19 cellular contexts compared by ENCODE assay signal in the genomic region with DNA sequence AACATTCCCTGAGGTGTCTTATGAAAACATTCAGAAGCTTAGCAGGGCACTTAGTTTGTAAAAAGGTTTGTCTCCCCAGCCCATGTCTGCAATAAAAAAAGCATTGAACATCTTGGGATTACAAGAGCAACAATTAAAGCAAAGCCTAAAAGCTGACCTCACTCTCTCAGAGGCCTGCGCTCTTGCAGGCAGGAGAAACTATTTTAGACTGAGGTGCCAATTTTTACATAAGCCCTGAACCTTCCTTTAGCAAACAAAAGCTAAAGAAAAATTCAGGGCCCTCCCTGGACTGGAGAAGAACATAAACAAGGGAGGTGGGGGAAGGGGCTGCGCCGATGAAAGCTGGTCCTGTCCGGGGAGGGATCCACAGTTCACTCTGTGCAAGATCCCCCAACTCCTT.
DNase-seq lines count a peak whose midpoint lies in the region; ATAC-seq and TF ChIP-seq lines count a peak whose summit lies in the region.
"Had no signal": no experiment of that assay in that cellular context is flagged by ENCODE, and none has a peak within 500 bp of the region (broad histone marks: within the 10 kb centered on the region; RNA-seq: fewer than 3 reads in every experiment).

No MANE protein-coding gene starts in this region.

- H3K27me3 Mint-ChIP-seq in neural progenitor cell (ENCODE audit: insufficient read depth, low read depth) (no peaks in the 10 kb centered on the region), H9 (ENCODE audit: low read depth) (peaks cover 5% of the 10 kb centered on the region; the same call in 1 of the 2 replicates)
- peaks cover 3% of the 10 kb centered on the region for H3K27me3 Mint-ChIP-seq in activated T-cell treated with anti-CD3 and anti-CD28 coated beads, Interleukin-2, amount 50 U/mL, for 4 hours (ENCODE audit: low read depth)
- H3K27me3 Mint-ChIP-seq: B cell had no signal

- TF ChIP-seq CTCF in left lung (IDR thresholded peaks at IDR 0.05) = no peak
- no peak for TF ChIP-seq CTCF in neural progenitor cell (IDR thresholded peaks at IDR 0.05)
- TF ChIP-seq CTCF in upper lobe of right lung (IDR thresholded peaks at IDR 0.05) = no peak
- no peak for TF ChIP-seq CTCF in H9 (conservative IDR thresholded peaks at IDR 0.05)

- H4K91ac ChIP-seq in H9 (ENCODE audit: insufficient read length, low read depth, low read length) = no peak overlapping the region

- H2BK12ac ChIP-seq in H9 (ENCODE audit: insufficient read length, low read depth, low read length) = no peak overlapping the region

- no peak overlapping the region for H3K56ac ChIP-seq in H9 (ENCODE audit: insufficient read length, low read depth, low read length)

- H3K23ac ChIP-seq in H9 (ENCODE audit: insufficient read length, low read depth, low read length) = no peak overlapping the region

- H3K4me1 Mint-ChIP-seq in neural progenitor cell = no peaks in the 10 kb centered on the region
- H3K4me1 Mint-ChIP-seq in activated T-cell treated with anti-CD3 and anti-CD28 coated beads, Interleukin-2, amount 50 U/mL, for 4 hours (ENCODE audit: low read depth) = no peaks in the 10 kb centered on the region
- peaks cover 5 to 6% of the 10 kb centered on the region in 2 experiments; a peak in 2 of 4 replicates for H3K4me1 Mint-ChIP-seq in H9
- H3K4me1 Mint-ChIP-seq: B cell had no signal

- no CpG with 5 or more reads among the region's 4 CpGs for WGBS in H9 (ENCODE audit: extremely low coverage, insufficient read length, low lambda C conversion rate)

- H3K27ac ChIP-seq in left lung (no peak overlapping the region), neural progenitor cell (peak overlapping the region; percentile 18), upper lobe of right lung (no peak overlapping the region), H9 (ENCODE audit: insufficient read length, low read depth, low read length) (no peak overlapping the region)
- H3K27ac ChIP-seq: 22Rv1; A549; BLaER1 treated with 17β-estradiol and CSF1 and Interleukin-3, amounts not matched to agents 10 nM and 100 nM; C4-2B had no signal

- H2BK120ac ChIP-seq in H9 (ENCODE audit: low read depth, low read length, poor library complexity, severe bottlenecking) = no peak overlapping the region

- H3K4me2 ChIP-seq in neural progenitor cell (peak overlapping the region; percentile 20), H9 (ENCODE audit: insufficient read depth, insufficient read length, low read length) (no peak overlapping the region)
- H3K4me2 ChIP-seq: A549; BLaER1 treated with 17β-estradiol and CSF1 and Interleukin-3, amounts not matched to agents 10 nM and 100 nM had no signal

- no peaks in the 10 kb centered on the region for H3K9me3 ChIP-seq in left lung
- no peaks in the 10 kb centered on the region for H3K9me3 ChIP-seq in neural progenitor cell (ENCODE audit: low read depth)
- H3K9me3 ChIP-seq in upper lobe of right lung = no peaks in the 10 kb centered on the region
- no peaks in the 10 kb centered on the region for H3K9me3 ChIP-seq in H9 (ENCODE audit: control insufficient read depth, low read depth, low read length)
- H3K9me3 ChIP-seq: A549, Caco-2 had no signal

- peaks cover 13% of the 10 kb centered on the region for H3K9me3 Mint-ChIP-seq in neural progenitor cell
- H3K9me3 Mint-ChIP-seq in activated T-cell treated with anti-CD3 and anti-CD28 coated beads, Interleukin-2, amount 50 U/mL, for 4 hours = no peaks in the 10 kb centered on the region
- H3K9me3 Mint-ChIP-seq in H9 = peaks cover 0 to 9% of the 10 kb centered on the region in 2 experiments; a peak in 1 of 5 replicates
- H3K9me3 Mint-ChIP-seq: CD4-positive, alpha-beta T cell; CD8-positive, alpha-beta T cell had no signal

- H3K9ac ChIP-seq in neural progenitor cell (no peak overlapping the region), H9 (ENCODE audit: extremely low read depth, insufficient read length, low read length) (no peak overlapping the region)
- H3K9ac ChIP-seq: BLaER1 treated with 17β-estradiol and CSF1 and Interleukin-3, amounts not matched to agents 10 nM and 100 nM had no signal

- ATAC-seq in left lung (peak; percentile 51), upper lobe of right lung (peak; percentile 49)
- no peak for ATAC-seq in activated T-cell treated with anti-CD3 and anti-CD28 coated beads, Interleukin-2, amount 50 U/mL, for 4 hours
- ATAC-seq: A549; CD8-positive, alpha-beta T cell had no signal

- no peak overlapping the region for H2AK5ac ChIP-seq in H9 (ENCODE audit: insufficient read length, low read length)

- no peak overlapping the region for H3K18ac ChIP-seq in H9 (ENCODE audit: insufficient read length, low read depth, low read length)

- no peaks in the 10 kb centered on the region for H3K23me2 ChIP-seq in H9 (ENCODE audit: insufficient read length, low read depth, low read length, poor library complexity, severe bottlenecking)

- H3F3A ChIP-seq in neural progenitor cell (ENCODE audit: low read depth) = peaks cover 11% of the 10 kb centered on the region

- H4K8ac ChIP-seq in H9 (replicated peaks; ENCODE audit: insufficient read length, low read depth, low read length) = no peak overlapping the region

- H2BK5ac ChIP-seq in H9 (ENCODE audit: insufficient read length, low read length) = no peak overlapping the region

- no peak overlapping the region for H3K14ac ChIP-seq in H9 (ENCODE audit: insufficient read depth, low read length)

- no peaks in the 10 kb centered on the region for H3K79me1 ChIP-seq in H9 (ENCODE audit: insufficient read depth, low read depth, low read length, poor library complexity, severe bottlenecking)

- no peak overlapping the region for H2BK20ac ChIP-seq in H9 (ENCODE audit: low read depth, low read length, poor library complexity, severe bottlenecking)

- H3K36me3 Mint-ChIP-seq in neural progenitor cell (no peaks in the 10 kb centered on the region), H9 (ENCODE audit: insufficient read depth in 1 of 3, low read depth in 3 of 3) (no peaks in the 10 kb centered on the region)
- H3K36me3 Mint-ChIP-seq in activated T-cell treated with anti-CD3 and anti-CD28 coated beads, Interleukin-2, amount 50 U/mL, for 4 hours (ENCODE audit: insufficient read depth) = no peaks in the 10 kb centered on the region
- H3K36me3 Mint-ChIP-seq: CD8-positive, alpha-beta T cell had no signal

- H3K4me3 Mint-ChIP-seq in neural progenitor cell (no peak overlapping the region), H9 (no peak overlapping the region)
- H3K4me3 Mint-ChIP-seq in activated T-cell treated with anti-CD3 and anti-CD28 coated beads, Interleukin-2, amount 50 U/mL, for 4 hours = no peak overlapping the region
- H3K4me3 Mint-ChIP-seq: B cell; CD4-positive, alpha-beta T cell; CD8-positive, alpha-beta T cell had no signal

- no peak overlapping the region for H4K5ac ChIP-seq in H9 (ENCODE audit: insufficient read length, low read depth, low read length)

- H3K4me3 ChIP-seq in left lung (no peak overlapping the region), neural progenitor cell (no peak overlapping the region), upper lobe of right lung (no peak overlapping the region)
- H3K4me3 ChIP-seq: A549; BLaER1 treated with 17β-estradiol and CSF1 and Interleukin-3, amounts not matched to agents 10 nM and 100 nM had no signal

- H4K20me1 ChIP-seq in neural progenitor cell (ENCODE audit: low read depth) (no peaks in the 10 kb centered on the region), H9 (ENCODE audit: control insufficient read depth, insufficient read depth, insufficient read length) (no peaks in the 10 kb centered on the region)
- H4K20me1 ChIP-seq: BLaER1 treated with 17β-estradiol and CSF1 and Interleukin-3, amounts not matched to agents 10 nM and 100 nM had no signal

- H3K4ac ChIP-seq in H9 (ENCODE audit: low read depth, low read length) = no peak overlapping the region

- H3K4me1 ChIP-seq in left lung (no peaks in the 10 kb centered on the region), neural progenitor cell (peaks cover 14% of the 10 kb centered on the region), upper lobe of right lung (no peaks in the 10 kb centered on the region), H9 (ENCODE audit: insufficient read depth, low read length) (no peaks in the 10 kb centered on the region)
- H3K4me1 ChIP-seq: A549, Caco-2 had no signal

- H2BK15ac ChIP-seq in H9 (ENCODE audit: low read depth, low read length) = no peak overlapping the region

- no peaks in the 10 kb centered on the region for H3K27me3 ChIP-seq in left lung
- H3K27me3 ChIP-seq in neural progenitor cell = no peaks in the 10 kb centered on the region
- no peaks in the 10 kb centered on the region for H3K27me3 ChIP-seq in upper lobe of right lung
- H3K27me3 ChIP-seq in H9 (ENCODE audit: insufficient read depth, low read length) = no peaks in the 10 kb centered on the region
- H3K27me3 ChIP-seq: BLaER1 treated with 17β-estradiol and CSF1 and Interleukin-3, amounts not matched to agents 10 nM and 100 nM had no signal

- no peak overlapping the region for H3K27ac Mint-ChIP-seq in neural progenitor cell
- H3K27ac Mint-ChIP-seq in H9 = no peak overlapping the region
- H3K27ac Mint-ChIP-seq: B cell; CD4-positive, alpha-beta T cell; CD8-positive, alpha-beta T cell had no signal

- intact Hi-C loops in left lung (cut with DNase I) (no loop called here), upper lobe of right lung (cut with DNase I) (no loop called here)

- DNase-seq in NCI-H460 (ENCODE audit: extremely low read depth, low read depth) (peak; percentile 2), left lung (no peak), neural progenitor cell (ENCODE audit: low spot score) (peak; percentile 12), upper lobe of right lung (no peak), H9 (no peak), NCI-H1048 (lab: John Stamatoyannopoulos, UW) (no peak)
- DNase-seq in activated T-cell treated with anti-CD3 and anti-CD28 coated beads, Interleukin-2, amount 50 U/mL, for 4 hours = no peak
- DNase-seq: AML-193; Calu3; CD4-positive, alpha-beta T cell; CD8-positive, alpha-beta T cell; DMS79 treated with DMSO at 0.1 percent for 48 hours; GF-D8 had no signal

- H3K36me3 ChIP-seq in left lung (no peaks in the 10 kb centered on the region), neural progenitor cell (no peaks in the 10 kb centered on the region), upper lobe of right lung (no peaks in the 10 kb centered on the region)
- H3K36me3 ChIP-seq: BLaER1 treated with 17β-estradiol and CSF1 and Interleukin-3, amounts not matched to agents 10 nM and 100 nM had no signal

- H2AFZ ChIP-seq in neural progenitor cell (replicated peaks) (peak overlapping the region; percentile 74), H9 (ENCODE audit: low read length) (no peak overlapping the region)

- H3K79me2 ChIP-seq in neural progenitor cell (ENCODE audit: low read depth) = no peaks in the 10 kb centered on the region
- H3K79me2 ChIP-seq in H9 (ENCODE audit: insufficient read depth, low read length) = no peaks in the 10 kb centered on the region

- H3T11ph ChIP-seq in H9 (ENCODE audit: low read length) = no peak overlapping the region

Comparison
In these comparisons a context has a peak if more than half of its experiments do, and no peak if none do; other contexts are left out.
1. DNase-seq: peak in NCI-H460 (single experiment) and neural progenitor cell (single experiment); none in left lung (0 of 2), upper lobe of right lung (single experiment), activated T-cell treated with anti-CD3 and anti-CD28 coated beads, Interleukin-2, amount 50 U/mL, for 4 hours (single experiment), H9 (single experiment) and NCI-H1048 (single experiment).
2. ATAC-seq: peak in left lung (single experiment) and upper lobe of right lung (single experiment); none in activated T-cell treated with anti-CD3 and anti-CD28 coated beads, Interleukin-2, amount 50 U/mL, for 4 hours (0 of 2).